2 cellular contexts compared by ENCODE assay signal in the genomic region with DNA sequence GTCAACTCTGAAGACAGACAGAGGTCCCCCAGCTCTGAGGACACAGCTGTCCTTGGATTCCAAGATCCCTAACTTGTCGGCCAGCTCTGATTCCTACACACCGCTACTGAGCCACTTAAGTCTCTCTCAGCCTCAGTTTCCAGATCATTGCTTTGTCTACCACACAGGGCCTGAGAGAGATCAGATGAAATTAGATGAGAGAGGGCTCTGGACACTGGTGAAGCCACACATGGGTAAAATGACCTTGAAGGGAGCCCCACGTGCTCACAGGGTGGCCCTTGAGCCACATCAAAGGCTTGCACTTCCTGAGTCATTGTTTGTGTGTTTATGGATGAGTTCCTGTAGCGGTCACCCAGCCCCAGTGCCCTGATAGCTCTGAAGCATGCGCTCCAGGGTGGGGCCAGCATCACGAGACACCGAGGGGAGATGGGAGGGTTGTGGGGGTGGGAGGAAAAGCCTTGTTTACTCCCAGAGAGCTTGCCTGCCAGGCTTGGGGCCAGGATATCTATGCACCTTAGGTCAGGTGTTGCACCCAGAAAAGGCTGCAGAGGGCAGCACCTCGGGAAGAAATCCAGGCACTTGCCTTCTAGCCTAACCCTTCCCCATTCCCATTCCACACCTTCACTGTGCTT.
TF ChIP-seq lines count a peak whose summit lies in the region.

No MANE protein-coding gene starts in this region.

TF ChIP-seq in K562, 482 proteins besides CTCF, POLR2A, EP300 and RAD21 (continued from another document and continues in another):
- TF ChIP-seq NEUROD1 (IDR thresholded peaks at IDR 0.05; ENCODE audit: borderline replicate concordance, low read depth, low read length, partially characterized antibody) (no peak), POLR2H (tag; IDR thresholded peaks at IDR 0.05; ENCODE audit: low read depth) (no peak), TCF3 (CRISPR knock-in tag; IDR thresholded peaks at IDR 0.05) (no peak), MYC (IDR thresholded peaks at IDR 0.05; ENCODE audit: low read depth, low read length) (peak; percentile 74), MYC (CRISPR knock-in tag; IDR thresholded peaks at IDR 0.05; ENCODE audit: borderline replicate concordance, low read depth) (no peak), MYBL2 (IDR thresholded peaks at IDR 0.05; ENCODE audit: low read depth) (no peak), MYBL2 (CRISPR knock-in tag; IDR thresholded peaks at IDR 0.05; ENCODE audit: borderline replicate concordance) (no peak), HMG20A (CRISPR knock-in tag; conservative IDR thresholded peaks at IDR 0.05) (no peak), ATF2 (CRISPR knock-in tag; IDR thresholded peaks at IDR 0.05) (no peak), RB1 (IDR thresholded peaks at IDR 0.05; ENCODE audit: low read depth) (no peak), FOSL1 (tag; conservative IDR thresholded peaks at IDR 0.05) (peak; percentile 85), ZNF609 (CRISPR knock-in tag; IDR thresholded peaks at IDR 0.05; ENCODE audit: borderline replicate concordance) (no peak)
- TF ChIP-seq, protein P1, sequence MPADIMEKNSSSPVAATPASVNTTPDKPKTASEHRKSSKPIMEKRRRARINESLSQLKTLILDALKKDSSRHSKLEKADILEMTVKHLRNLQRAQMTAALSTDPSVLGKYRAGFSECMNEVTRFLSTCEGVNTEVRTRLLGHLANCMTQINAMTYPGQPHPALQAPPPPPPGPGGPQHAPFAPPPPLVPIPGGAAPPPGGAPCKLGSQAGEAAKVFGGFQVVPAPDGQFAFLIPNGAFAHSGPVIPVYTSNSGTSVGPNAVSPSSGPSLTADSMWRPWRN (IDR thresholded peaks at IDR 0.05; ENCODE audit: low read depth), result peak; percentile 77
- TF ChIP-seq, protein P2, sequence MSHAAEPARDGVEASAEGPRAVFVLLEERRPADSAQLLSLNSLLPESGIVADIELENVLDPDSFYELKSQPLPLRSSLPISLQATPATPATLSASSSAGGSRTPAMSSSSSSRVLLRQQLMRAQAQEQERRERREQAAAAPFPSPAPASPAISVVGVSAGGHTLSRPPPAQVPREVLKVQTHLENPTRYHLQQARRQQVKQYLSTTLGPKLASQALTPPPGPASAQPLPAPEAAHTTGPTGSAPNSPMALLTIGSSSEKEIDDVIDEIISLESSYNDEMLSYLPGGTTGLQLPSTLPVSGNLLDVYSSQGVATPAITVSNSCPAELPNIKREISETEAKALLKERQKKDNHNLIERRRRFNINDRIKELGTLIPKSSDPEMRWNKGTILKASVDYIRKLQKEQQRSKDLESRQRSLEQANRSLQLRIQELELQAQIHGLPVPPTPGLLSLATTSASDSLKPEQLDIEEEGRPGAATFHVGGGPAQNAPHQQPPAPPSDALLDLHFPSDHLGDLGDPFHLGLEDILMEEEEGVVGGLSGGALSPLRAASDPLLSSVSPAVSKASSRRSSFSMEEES (CRISPR knock-in tag; IDR thresholded peaks at IDR 0.05), result peak; percentile 60
- TF ChIP-seq, protein P3, sequence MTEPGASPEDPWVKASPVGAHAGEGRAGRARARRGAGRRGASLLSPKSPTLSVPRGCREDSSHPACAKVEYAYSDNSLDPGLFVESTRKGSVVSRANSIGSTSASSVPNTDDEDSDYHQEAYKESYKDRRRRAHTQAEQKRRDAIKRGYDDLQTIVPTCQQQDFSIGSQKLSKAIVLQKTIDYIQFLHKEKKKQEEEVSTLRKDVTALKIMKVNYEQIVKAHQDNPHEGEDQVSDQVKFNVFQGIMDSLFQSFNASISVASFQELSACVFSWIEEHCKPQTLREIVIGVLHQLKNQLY (CRISPR knock-in tag; conservative IDR thresholded peaks at IDR 0.05), result no peak

TF ChIP-seq in HepG2, 621 proteins besides CTCF, POLR2A, EP300 and RAD21 (continued from another document and continues in another):
- TF ChIP-seq ZSCAN9 (CRISPR knock-in tag; IDR thresholded peaks at IDR 0.05; ENCODE audit: borderline replicate concordance) (0 out of 2 replicates have a peak, but pooled peaks have one; percentile 87), ZNF121 (CRISPR knock-in tag; IDR thresholded peaks at IDR 0.05) (peak; percentile 90), ZNF510 (CRISPR knock-in tag; IDR thresholded peaks at IDR 0.05; ENCODE audit: low read depth) (peak; percentile 87; the same call in 1 of the 2 replicates), XRCC5 (optimal IDR thresholded peaks at IDR 0.05; ENCODE audit: low read length) (peak; percentile 73), ZNF235 (CRISPR knock-in tag; IDR thresholded peaks at IDR 0.05; ENCODE audit: borderline replicate concordance) (no peak), GATAD1 (CRISPR knock-in tag; IDR thresholded peaks at IDR 0.05) (peak; percentile 80), RCOR2 (CRISPR knock-in tag; IDR thresholded peaks at IDR 0.05) (peak; percentile 92), SRF (IDR thresholded peaks at IDR 0.05; ENCODE audit: low read depth, low read length) (0 out of 2 replicates have a peak, but pooled peaks have one; percentile 26), TIGD3 (CRISPR knock-in tag; IDR thresholded peaks at IDR 0.05; ENCODE audit: borderline replicate concordance) (no peak), GTF3A (CRISPR knock-in tag; conservative IDR thresholded peaks at IDR 0.05) (no peak), ZNF572 (CRISPR knock-in tag; IDR thresholded peaks at IDR 0.05) (no peak), DDIT3 (CRISPR knock-in tag; IDR thresholded peaks at IDR 0.05) (no peak), ZNF710 (CRISPR knock-in tag; IDR thresholded peaks at IDR 0.05; ENCODE audit: borderline replicate concordance) (peak; percentile 77; the same call in 1 of the 2 replicates), ZNF468 (CRISPR knock-in tag; IDR thresholded peaks at IDR 0.05) (no peak; the same call in 1 of the 2 replicates), TRIM24 (CRISPR knock-in tag; IDR thresholded peaks at IDR 0.05) (peak; percentile 97), NR2F6 (IDR thresholded peaks at IDR 0.05) (peak; percentile 91), NR2F6 (CRISPR knock-in tag; IDR thresholded peaks at IDR 0.05) (peak; percentile 95), SOX5 (CRISPR knock-in tag; IDR thresholded peaks at IDR 0.05; ENCODE audit: borderline replicate concordance) (peak; percentile 98), EEA1 (CRISPR knock-in tag; IDR thresholded peaks at IDR 0.05; ENCODE audit: borderline replicate concordance) (no peak), MTF2 (CRISPR knock-in tag; IDR thresholded peaks at IDR 0.05; ENCODE audit: borderline replicate concordance) (no peak), IKZF5 (CRISPR knock-in tag; IDR thresholded peaks at IDR 0.05) (peak; percentile 99), MAFG (CRISPR knock-in tag; IDR thresholded peaks at IDR 0.05) (peak; percentile 36; the same call in 1 of the 2 replicates), ZNF317 (CRISPR knock-in tag; IDR thresholded peaks at IDR 0.05) (peak; percentile 83), RBFOX2 (IDR thresholded peaks at IDR 0.05; ENCODE audit: low read depth, low read length) (no peak), EZH2 (conservative IDR thresholded peaks at IDR 0.05; ENCODE audit: low read depth, low read length) (no peak), ZNF143 (CRISPR knock-in tag; IDR thresholded peaks at IDR 0.05) (peak; percentile 63), ATRX (CRISPR knock-in tag; IDR thresholded peaks at IDR 0.05; ENCODE audit: borderline replicate concordance) (no peak), RFX5 (IDR thresholded peaks at IDR 0.05; ENCODE audit: low read depth, low read length) (0 out of 2 replicates have a peak, but pooled peaks have one; percentile 22), SMC3 (IDR thresholded peaks at IDR 0.05; ENCODE audit: low read length) (peak; percentile 83), ZNF703 (CRISPR knock-in tag; IDR thresholded peaks at IDR 0.05; ENCODE audit: borderline replicate concordance) (peak; percentile 55; the same call in 1 of the 2 replicates), AGO1 (IDR thresholded peaks at IDR 0.05; ENCODE audit: low read depth, low read length, poor library complexity, severe bottlenecking) (no peak), MXD3 (CRISPR knock-in tag; IDR thresholded peaks at IDR 0.05) (peak; percentile 91), ZFP62 (CRISPR knock-in tag; IDR thresholded peaks at IDR 0.05) (no peak)
- TF ChIP-seq, protein P4, sequence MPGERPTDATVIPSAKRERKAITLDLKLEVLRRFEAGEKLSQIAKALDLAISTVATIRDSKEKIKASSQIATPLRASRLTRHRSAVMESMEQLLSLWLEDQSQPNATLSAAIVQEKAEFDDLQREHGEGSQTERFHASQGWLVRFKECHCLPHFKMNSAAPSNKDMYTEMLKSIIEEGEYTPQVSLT (CRISPR knock-in tag; IDR thresholded peaks at IDR 0.05; ENCODE audit: borderline replicate concordance, low read depth), result no peak
- TF ChIP-seq, protein P5, sequence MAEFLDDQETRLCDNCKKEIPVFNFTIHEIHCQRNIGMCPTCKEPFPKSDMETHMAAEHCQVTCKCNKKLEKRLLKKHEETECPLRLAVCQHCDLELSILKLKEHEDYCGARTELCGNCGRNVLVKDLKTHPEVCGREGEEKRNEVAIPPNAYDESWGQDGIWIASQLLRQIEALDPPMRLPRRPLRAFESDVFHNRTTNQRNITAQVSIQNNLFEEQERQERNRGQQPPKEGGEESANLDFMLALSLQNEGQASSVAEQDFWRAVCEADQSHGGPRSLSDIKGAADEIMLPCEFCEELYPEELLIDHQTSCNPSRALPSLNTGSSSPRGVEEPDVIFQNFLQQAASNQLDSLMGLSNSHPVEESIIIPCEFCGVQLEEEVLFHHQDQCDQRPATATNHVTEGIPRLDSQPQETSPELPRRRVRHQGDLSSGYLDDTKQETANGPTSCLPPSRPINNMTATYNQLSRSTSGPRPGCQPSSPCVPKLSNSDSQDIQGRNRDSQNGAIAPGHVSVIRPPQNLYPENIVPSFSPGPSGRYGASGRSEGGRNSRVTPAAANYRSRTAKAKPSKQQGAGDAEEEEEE (CRISPR knock-in tag; IDR thresholded peaks at IDR 0.05; ENCODE audit: borderline replicate concordance), result no peak
- TF ChIP-seq, protein P6, sequence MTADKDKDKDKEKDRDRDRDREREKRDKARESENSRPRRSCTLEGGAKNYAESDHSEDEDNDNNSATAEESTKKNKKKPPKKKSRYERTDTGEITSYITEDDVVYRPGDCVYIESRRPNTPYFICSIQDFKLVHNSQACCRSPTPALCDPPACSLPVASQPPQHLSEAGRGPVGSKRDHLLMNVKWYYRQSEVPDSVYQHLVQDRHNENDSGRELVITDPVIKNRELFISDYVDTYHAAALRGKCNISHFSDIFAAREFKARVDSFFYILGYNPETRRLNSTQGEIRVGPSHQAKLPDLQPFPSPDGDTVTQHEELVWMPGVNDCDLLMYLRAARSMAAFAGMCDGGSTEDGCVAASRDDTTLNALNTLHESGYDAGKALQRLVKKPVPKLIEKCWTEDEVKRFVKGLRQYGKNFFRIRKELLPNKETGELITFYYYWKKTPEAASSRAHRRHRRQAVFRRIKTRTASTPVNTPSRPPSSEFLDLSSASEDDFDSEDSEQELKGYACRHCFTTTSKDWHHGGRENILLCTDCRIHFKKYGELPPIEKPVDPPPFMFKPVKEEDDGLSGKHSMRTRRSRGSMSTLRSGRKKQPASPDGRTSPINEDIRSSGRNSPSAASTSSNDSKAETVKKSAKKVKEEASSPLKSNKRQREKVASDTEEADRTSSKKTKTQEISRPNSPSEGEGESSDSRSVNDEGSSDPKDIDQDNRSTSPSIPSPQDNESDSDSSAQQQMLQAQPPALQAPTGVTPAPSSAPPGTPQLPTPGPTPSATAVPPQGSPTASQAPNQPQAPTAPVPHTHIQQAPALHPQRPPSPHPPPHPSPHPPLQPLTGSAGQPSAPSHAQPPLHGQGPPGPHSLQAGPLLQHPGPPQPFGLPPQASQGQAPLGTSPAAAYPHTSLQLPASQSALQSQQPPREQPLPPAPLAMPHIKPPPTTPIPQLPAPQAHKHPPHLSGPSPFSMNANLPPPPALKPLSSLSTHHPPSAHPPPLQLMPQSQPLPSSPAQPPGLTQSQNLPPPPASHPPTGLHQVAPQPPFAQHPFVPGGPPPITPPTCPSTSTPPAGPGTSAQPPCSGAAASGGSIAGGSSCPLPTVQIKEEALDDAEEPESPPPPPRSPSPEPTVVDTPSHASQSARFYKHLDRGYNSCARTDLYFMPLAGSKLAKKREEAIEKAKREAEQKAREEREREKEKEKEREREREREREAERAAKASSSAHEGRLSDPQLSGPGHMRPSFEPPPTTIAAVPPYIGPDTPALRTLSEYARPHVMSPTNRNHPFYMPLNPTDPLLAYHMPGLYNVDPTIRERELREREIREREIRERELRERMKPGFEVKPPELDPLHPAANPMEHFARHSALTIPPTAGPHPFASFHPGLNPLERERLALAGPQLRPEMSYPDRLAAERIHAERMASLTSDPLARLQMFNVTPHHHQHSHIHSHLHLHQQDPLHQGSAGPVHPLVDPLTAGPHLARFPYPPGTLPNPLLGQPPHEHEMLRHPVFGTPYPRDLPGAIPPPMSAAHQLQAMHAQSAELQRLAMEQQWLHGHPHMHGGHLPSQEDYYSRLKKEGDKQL (CRISPR knock-in tag; IDR thresholded peaks at IDR 0.05; ENCODE audit: low read depth), result peak; percentile 96
